Comparison of ENCODE assay signal across 12 cellular contexts in genomic region chr2:37643102-37644078, GRCh38. TPM values are rescaled to one million over a fixed set of nuclear protein-coding genes. Genes with fewer than 3 reads are reported as not detected.
DNase-seq lines count a peak whose midpoint lies in the region; ATAC-seq and TF ChIP-seq lines count a peak whose summit lies in the region.
"Had no signal": no experiment of that assay in that cellular context is flagged by ENCODE, and none has a peak within 500 bp of the region (broad histone marks: within the 10 kb centered on the region; RNA-seq: fewer than 3 reads in every experiment).

No MANE protein-coding gene starts in this region.

- TF ChIP-seq POLR2A in spleen (IDR thresholded peaks at IDR 0.05), result no peak

- peaks cover 66 to 78% of the 10 kb centered on the region in 2 donors for H3K4me1 Mint-ChIP-seq in effector memory CD8-positive, alpha-beta T cell (ENCODE audit: low read depth in 2 of 2)
- peaks cover 65% of the 10 kb centered on the region for H3K4me1 Mint-ChIP-seq in stimulated activated memory B cell treated with anti-CD40 and anti-IgM and Interleukin-4, amounts not matched to agents 10 μg/mL and 1 μg/mL and 100 μg/mL, for 72 hours

- ATAC-seq in activated CD4-positive, CD25-positive, alpha-beta regulatory T cell treated with anti-CD3 and anti-CD28 coated beads, Interleukin-2, amount 50 U/mL, for 24 hours, result peak; percentile 83 to 86
- no peak for ATAC-seq in effector memory CD8-positive, alpha-beta T cell (replicated peaks)
- ATAC-seq in stimulated activated memory B cell treated with anti-CD40 and anti-IgM and Interleukin-4, amounts not matched to agents 10 μg/mL and 1 μg/mL and 100 μg/mL, for 72 hours, result no peak
- no peak for ATAC-seq in GM18861 (IDR thresholded peaks at IDR 0.05; ENCODE audit: unreplicated experiment)

- peaks cover 0 to 8% (median 0%) of the 10 kb centered on the region in 8 donors for H3K9me3 ChIP-seq in spleen

- peak overlapping the region; percentile 49 to 59 for H3K4me3 Mint-ChIP-seq in effector memory CD8-positive, alpha-beta T cell
- no peak overlapping the region for H3K4me3 Mint-ChIP-seq in stimulated activated memory B cell treated with anti-CD40 and anti-IgM and Interleukin-4, amounts not matched to agents 10 μg/mL and 1 μg/mL and 100 μg/mL, for 72 hours

- H3K27ac Mint-ChIP-seq in effector memory CD8-positive, alpha-beta T cell, result peak overlapping the region; percentile 84 to 97
- H3K27ac Mint-ChIP-seq in stimulated activated memory B cell treated with anti-CD40 and anti-IgM and Interleukin-4, amounts not matched to agents 10 μg/mL and 1 μg/mL and 100 μg/mL, for 72 hours, result peak overlapping the region; percentile 65

- TF ChIP-seq CTCF in spleen (IDR thresholded peaks at IDR 0.05 in 8 of 11, conservative IDR thresholded peaks at IDR 0.05 in 3 of 11), result no peak

- peaks cover 20 to 72% (median 56%) of the 10 kb centered on the region in 6 donors for H3K4me1 ChIP-seq in spleen

- H3K4me3 ChIP-seq in spleen, result no peak overlapping the region

- WGBS in spleen, 5 donors, result 72 to 76% (median 74%) methylated on average over 10 of the region's 10 CpGs

- no peaks in the 10 kb centered on the region for H3K9me3 Mint-ChIP-seq in effector memory CD8-positive, alpha-beta T cell
- no peaks in the 10 kb centered on the region for H3K9me3 Mint-ChIP-seq in stimulated activated memory B cell treated with anti-CD40 and anti-IgM and Interleukin-4, amounts not matched to agents 10 μg/mL and 1 μg/mL and 100 μg/mL, for 72 hours

- no peak for DNase-seq in activated CD4-positive, CD25-positive, alpha-beta regulatory T cell (lab: John Stamatoyannopoulos, UW)
- peak; percentile 49 for DNase-seq in NCI-H2081 treated with DMSO at 0.1 percent for 48 hours (lab: John Stamatoyannopoulos, UW)
- DNase-seq in effector memory CD8-positive, alpha-beta T cell, result no peak
- DNase-seq in HuH-7 (ENCODE audit: low spot score), result no peak
- no peak for DNase-seq in spleen
- DNase-seq: foreskin melanocyte; NCI-H2171; stimulated activated CD4-positive, alpha-beta T cell treated with anti-CD3 and anti-CD28 coated beads, Interleukin-2, amount 100 ng/mL, for 24 hours had no signal

- peaks cover 72% of the 10 kb centered on the region for H3K36me3 Mint-ChIP-seq in effector memory CD8-positive, alpha-beta T cell (ENCODE audit: insufficient read depth)
- H3K36me3 Mint-ChIP-seq in stimulated activated memory B cell treated with anti-CD40 and anti-IgM and Interleukin-4, amounts not matched to agents 10 μg/mL and 1 μg/mL and 100 μg/mL, for 72 hours, result peaks cover 55% of the 10 kb centered on the region

- no peaks in the 10 kb centered on the region for H3K27me3 ChIP-seq in spleen (replicated peaks in 1 of 7)

- intact Hi-C loops in spleen (cut with DNase I; ENCODE audit: low total_unique reads), result no loop called here

- peak overlapping the region in 4 of 8 donors; percentile 32 to 91 (median 70) for H3K27ac ChIP-seq in spleen
- H3K27ac ChIP-seq: VCaP had no signal

- H3K36me3 ChIP-seq in spleen, result peaks cover 0 to 80% (median 9%) of the 10 kb centered on the region in 6 donors

- H3K27me3 Mint-ChIP-seq in effector memory CD8-positive, alpha-beta T cell, result no peaks in the 10 kb centered on the region
- H3K27me3 Mint-ChIP-seq in stimulated activated memory B cell treated with anti-CD40 and anti-IgM and Interleukin-4, amounts not matched to agents 10 μg/mL and 1 μg/mL and 100 μg/mL, for 72 hours, result no peaks in the 10 kb centered on the region

RNA-seq across cellular contexts. Expression of gene CDC42EP3, which starts 28.1 kb away (rescaled TPM):
- total RNA-seq in spleen, result 10 to 100 TPM; 30.2 to 57.2 (median 44.8) TPM
- polyA plus RNA-seq in spleen, result 10 to 100 TPM in 1 of 3 donors, 1 to 10 TPM in 2; 9.5 to 13.3 (median 9.7) TPM

Comparison
In these comparisons a context has a peak if more than half of its experiments do, and no peak if none do; other contexts are left out.
1. ATAC-seq: peak in activated CD4-positive, CD25-positive, alpha-beta regulatory T cell treated with anti-CD3 and anti-CD28 coated beads, Interleukin-2, amount 50 U/mL, for 24 hours (2 of 2); none in effector memory CD8-positive, alpha-beta T cell (single experiment), stimulated activated memory B cell treated with anti-CD40 and anti-IgM and Interleukin-4, amounts not matched to agents 10 μg/mL and 1 μg/mL and 100 μg/mL, for 72 hours (single experiment) and GM18861 (single experiment).